ENCODE assay signal across 8 cellular contexts in the genomic region with DNA sequence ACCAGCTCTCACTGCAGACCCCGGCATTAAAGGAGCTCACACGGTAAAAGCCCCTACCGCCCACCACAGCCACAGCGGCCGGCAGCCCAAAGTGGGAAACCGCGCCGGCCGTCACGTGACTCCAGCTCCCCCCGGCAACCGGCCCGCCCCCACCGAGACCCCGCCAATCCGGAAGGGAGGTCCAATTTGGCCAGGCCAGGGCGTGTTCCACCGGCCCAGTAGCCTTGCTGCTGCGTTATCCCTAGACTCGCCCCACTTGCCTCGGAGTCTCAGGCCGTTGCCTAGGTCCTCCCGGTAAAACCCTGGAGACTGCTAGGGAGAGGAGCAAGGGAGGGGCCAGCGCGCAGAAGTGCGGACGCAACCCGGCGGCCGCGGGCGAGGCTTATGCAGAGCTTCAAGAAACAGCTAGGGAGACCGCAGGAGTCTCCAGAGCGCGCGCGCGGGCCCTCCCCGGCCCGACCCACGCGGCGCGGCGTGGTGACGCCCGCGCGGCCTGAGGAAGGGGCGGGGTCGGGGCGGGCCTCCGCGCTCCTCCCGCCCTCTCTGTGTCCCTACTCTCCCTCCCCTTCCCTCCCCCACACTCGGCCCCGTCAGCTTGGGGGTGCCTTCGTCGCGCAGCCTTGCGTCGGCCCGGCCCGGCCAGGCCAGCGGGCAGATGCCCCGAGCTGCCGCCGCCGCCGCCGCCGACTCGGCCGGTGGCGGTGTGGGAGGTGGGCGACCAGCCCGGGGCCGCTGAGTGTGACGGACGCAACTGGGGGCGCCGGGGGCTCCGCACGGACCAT. TPM values are rescaled to one million over a fixed set of nuclear protein-coding genes. Genes with fewer than 3 reads are reported as not detected.
DNase-seq lines count a peak whose midpoint lies in the region; TF ChIP-seq lines count a peak whose summit lies in the region.

A gene with protein sequence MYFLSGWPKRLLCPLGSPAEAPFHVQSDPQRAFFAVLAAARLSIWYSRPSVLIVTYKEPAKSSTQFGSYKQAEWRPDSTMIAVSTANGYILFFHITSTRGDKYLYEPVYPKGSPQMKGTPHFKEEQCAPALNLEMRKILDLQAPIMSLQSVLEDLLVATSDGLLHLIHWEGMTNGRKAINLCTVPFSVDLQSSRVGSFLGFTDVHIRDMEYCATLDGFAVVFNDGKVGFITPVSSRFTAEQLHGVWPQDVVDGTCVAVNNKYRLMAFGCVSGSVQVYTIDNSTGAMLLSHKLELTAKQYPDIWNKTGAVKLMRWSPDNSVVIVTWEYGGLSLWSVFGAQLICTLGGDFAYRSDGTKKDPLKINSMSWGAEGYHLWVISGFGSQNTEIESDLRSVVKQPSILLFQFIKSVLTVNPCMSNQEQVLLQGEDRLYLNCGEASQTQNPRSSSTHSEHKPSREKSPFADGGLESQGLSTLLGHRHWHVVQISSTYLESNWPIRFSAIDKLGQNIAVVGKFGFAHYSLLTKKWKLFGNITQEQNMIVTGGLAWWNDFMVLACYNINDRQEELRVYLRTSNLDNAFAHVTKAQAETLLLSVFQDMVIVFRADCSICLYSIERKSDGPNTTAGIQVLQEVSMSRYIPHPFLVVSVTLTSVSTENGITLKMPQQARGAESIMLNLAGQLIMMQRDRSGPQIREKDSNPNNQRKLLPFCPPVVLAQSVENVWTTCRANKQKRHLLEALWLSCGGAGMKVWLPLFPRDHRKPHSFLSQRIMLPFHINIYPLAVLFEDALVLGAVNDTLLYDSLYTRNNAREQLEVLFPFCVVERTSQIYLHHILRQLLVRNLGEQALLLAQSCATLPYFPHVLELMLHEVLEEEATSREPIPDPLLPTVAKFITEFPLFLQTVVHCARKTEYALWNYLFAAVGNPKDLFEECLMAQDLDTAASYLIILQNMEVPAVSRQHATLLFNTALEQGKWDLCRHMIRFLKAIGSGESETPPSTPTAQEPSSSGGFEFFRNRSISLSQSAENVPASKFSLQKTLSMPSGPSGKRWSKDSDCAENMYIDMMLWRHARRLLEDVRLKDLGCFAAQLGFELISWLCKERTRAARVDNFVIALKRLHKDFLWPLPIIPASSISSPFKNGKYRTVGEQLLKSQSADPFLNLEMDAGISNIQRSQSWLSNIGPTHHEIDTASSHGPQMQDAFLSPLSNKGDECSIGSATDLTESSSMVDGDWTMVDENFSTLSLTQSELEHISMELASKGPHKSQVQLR (N-terminal part only) (plus strand): TSS at position 578 of the 782 bp plus-strand sequence. CDS start 203 bp downstream, at position 781.

- in situ Hi-C loops in HAP-1 (cut with MboI; ENCODE audit: low sequenced_read_pairs): no loop called here
- in situ Hi-C loops in SK-MEL-5 (cut with HindIII; ENCODE audit: low pct_unique_long_range_greater_than_20kb, low sequenced_read_pairs): no loop called here

- H3K79me2 ChIP-seq in MM.1S (ENCODE audit: low read length): peaks cover 77% of the 10 kb centered on the region

- no peaks in the 10 kb centered on the region for H3K9me2 ChIP-seq in MM.1S (replicated peaks; ENCODE audit: insufficient read depth, low read length)

- DNase-seq in GDM1 (lab: John Stamatoyannopoulos, UW) (peak; percentile 94), HAP-1 (ENCODE audit: low spot score in 2 of 2) (peak; percentile 93 to 94), MM.1S (peak; percentile 94), SK-MEL-5 (ENCODE audit: low read depth, low spot score) (peak; percentile 86), foreskin melanocyte (peak; percentile 91), stromal cell of bone marrow (ENCODE audit: low read depth) (peak; percentile 89)
- peak; percentile 90 for DNase-seq in activated naive CD4-positive, alpha-beta T cell treated with Interleukin-2 at 50 U/mL for 16 hours

- H3K27me3 ChIP-seq in HAP-1 (ENCODE audit: low read depth): no peaks in the 10 kb centered on the region
- H3K27me3 ChIP-seq in MM.1S (replicated peaks; ENCODE audit: insufficient read depth, low read length): no peaks in the 10 kb centered on the region
- no peaks in the 10 kb centered on the region for H3K27me3 ChIP-seq in neuron (ENCODE audit: insufficient read depth, low read length)

- peaks cover 27% of the 10 kb centered on the region for H3F3A ChIP-seq in MM.1S (ENCODE audit: insufficient read depth, low read length)

- H3K27ac ChIP-seq in MM.1S (ENCODE audit: low read length): peak within 1 kb of the TSS; percentile 96

- H2AFZ ChIP-seq in MM.1S (ENCODE audit: low read length) (peak within 1 kb of the TSS; percentile 21), neuron (ENCODE audit: low read depth, low read length) (peak within 1 kb of the TSS; percentile 93)

- H3K4me1 ChIP-seq in HAP-1 (peaks cover 12% of the 10 kb centered on the region), MM.1S (ENCODE audit: low read length) (peaks cover 22% of the 10 kb centered on the region), neuron (ENCODE audit: insufficient read depth, low read length) (peaks cover 16% of the 10 kb centered on the region)

- peak within 1 kb of the TSS; percentile 90 for H3K9ac ChIP-seq in MM.1S (ENCODE audit: low read length)

- H3K36me3 ChIP-seq in HAP-1 (replicated peaks): no peaks in the 10 kb centered on the region; the same call in 1 of the 2 replicates
- H3K36me3 ChIP-seq in MM.1S (replicated peaks; ENCODE audit: insufficient read depth, low read length): no peaks in the 10 kb centered on the region
- no peaks in the 10 kb centered on the region for H3K36me3 ChIP-seq in neuron (ENCODE audit: insufficient read depth, low read length)

- peak within 1 kb of the TSS; percentile 97 for H3K4me2 ChIP-seq in MM.1S (ENCODE audit: low read depth, low read length)

- no peak for TF ChIP-seq CTCF in MM.1S (IDR thresholded peaks at IDR 0.05; ENCODE audit: low read length)

- peak within 1 kb of the TSS; percentile 81 for H3K4me3 ChIP-seq in HAP-1
- H3K4me3 ChIP-seq in MM.1S (ENCODE audit: low read length): peak within 1 kb of the TSS; percentile 87
- peak within 1 kb of the TSS; percentile 85 for H3K4me3 ChIP-seq in neuron (ENCODE audit: low read length)

- H4K20me1 ChIP-seq in MM.1S (ENCODE audit: insufficient read depth, low read length): 0 out of 2 replicates have a peak, but pooled peaks cover 3% of the 10 kb centered on the region

- H3K9me3 ChIP-seq in HAP-1 (no peaks in the 10 kb centered on the region), MM.1S (replicated peaks; ENCODE audit: insufficient read depth, low read length) (no peaks in the 10 kb centered on the region), neuron (ENCODE audit: low read length) (no peaks in the 10 kb centered on the region)

RNA-seq across cellular contexts. Expression of the gene that starts here (rescaled TPM):
- total RNA-seq in SK-MEL-5 (2014; rRNA removed; shearing (Covaris generic)): 14.7 and 15.2 TPM in 2 replicates
- 9.5 and 13.7 TPM in 2 replicates for polyA plus RNA-seq in SK-MEL-5 (2015; cell fraction: cytosol; rRNA removed)
- 35.1 and 35.4 TPM in 2 replicates for polyA plus RNA-seq in SK-MEL-5 (2015; cell fraction: nucleus; rRNA removed)

Comparison
In these comparisons a context has a peak if more than half of its experiments do, and no peak if none do; other contexts are left out.
1. Peak in every context shown above with its lines: DNase-seq, H3K4me3 ChIP-seq and H3K27ac ChIP-seq.